10 cellular contexts compared by ENCODE assay signal in the genomic region with DNA sequence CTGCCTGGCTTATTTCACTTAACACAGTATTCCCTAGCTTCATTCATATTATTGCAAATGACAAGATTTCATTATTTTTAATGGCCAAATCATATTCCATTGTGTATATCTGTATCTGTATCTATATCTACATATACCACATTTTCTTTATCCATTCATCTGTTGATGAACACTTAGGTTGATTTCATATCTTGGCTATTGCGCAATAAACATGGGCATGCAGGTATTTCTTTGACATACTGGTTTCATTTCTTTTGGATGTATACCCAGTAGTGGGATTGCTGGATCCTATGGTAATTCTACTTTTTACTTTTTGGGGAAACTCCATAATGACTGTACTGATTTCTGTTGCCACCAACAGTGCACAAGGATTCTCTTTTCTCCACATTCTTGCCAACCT.
"Had no signal": no experiment of that assay in that cellular context is flagged by ENCODE, and none has a peak within 500 bp of the region (broad histone marks: within the 10 kb centered on the region; RNA-seq: fewer than 3 reads in every experiment).

No MANE protein-coding gene starts in this region.

- H3K4me3 Mint-ChIP-seq: H9, HFFc6, IgD-negative memory B cell had no signal

- H3K36me3 Mint-ChIP-seq: IgD-negative memory B cell had no signal

- H3K4me3 ChIP-seq: GM23248 had no signal

- H3K27ac ChIP-seq: GM23248, HL-60, KMS-11 had no signal

- H2AFZ ChIP-seq: GM23248 had no signal

- H3K27ac Mint-ChIP-seq: H9, HFFc6, IgD-negative memory B cell had no signal

- H3K4me2 ChIP-seq: KMS-11 had no signal

- H3K9ac ChIP-seq: GM23248, KMS-11 had no signal

- DNase-seq: GM23248, GOT3, H9, HCEC 1CT, HFFc6, KBM-7 had no signal

- FAIRE-seq: H54 had no signal

- H3K9me3 Mint-ChIP-seq: HFFc6 had no signal

- H3K4me1 Mint-ChIP-seq: H9, IgD-negative memory B cell had no signal
